ENCODE assay signal across 16 cellular contexts in genomic region chr6:43974643-43975235, GRCh38.
A peak's percentile ranks its signal among the peaks of the same experiment; 100 is the strongest.
DNase-seq lines count a peak whose midpoint lies in the region; ATAC-seq and TF ChIP-seq lines count a peak whose summit lies in the region.
"Had no signal": no experiment of that assay in that cellular context is flagged by ENCODE, and none has a peak within 500 bp of the region (broad histone marks: within the 10 kb centered on the region; RNA-seq: fewer than 3 reads in every experiment).

No MANE protein-coding gene starts in this region.

- TF ChIP-seq POLR2A in GM18505 (IDR thresholded peaks at IDR 0.05; ENCODE audit: borderline replicate concordance, extremely low read depth, insufficient read depth, insufficient read length): no peak

- no peak overlapping the region for H3K4me3 ChIP-seq in SK-N-MC
- H3K4me3 ChIP-seq: A549, BLaER1 had no signal

- no peaks in the 10 kb centered on the region for H3K9me3 Mint-ChIP-seq in HFFc6
- H3K9me3 Mint-ChIP-seq in CD14-positive monocyte: peaks cover 5 to 13% (median 9%) of the 10 kb centered on the region in 7 donors

- H3K4me1 Mint-ChIP-seq in HFFc6 (ENCODE audit: low read depth) (peaks cover 68% of the 10 kb centered on the region), CD14-positive monocyte (peaks cover 33% of the 10 kb centered on the region)
- H3K4me1 Mint-ChIP-seq: CD4-positive, CD25-positive, alpha-beta regulatory T cell had no signal

- intact Hi-C loops in CD14-positive monocyte (cut with micrococcal nuclease): loop anchor here (5.0 kb wide), 3 partner anchors 33 to 103 kb away; no protein-coding TSS in a partner anchor

- peak overlapping the region; percentile 1; the same call in 1 of the 2 replicates for H3K4me3 Mint-ChIP-seq in HFFc6
- no peak overlapping the region for H3K4me3 Mint-ChIP-seq in CD14-positive monocyte
- H3K4me3 Mint-ChIP-seq: CD4-positive, CD25-positive, alpha-beta regulatory T cell; IgD-negative memory B cell had no signal

- DNase-seq in HFFc6 (no peak), SK-N-MC (ENCODE audit: low read depth, low spot score) (no peak), fibroblast of peridontal ligament (ENCODE audit: extremely low read depth) (peak; percentile 24), caudate nucleus (lab: John Stamatoyannopoulos, UW) (no peak), CD14-positive monocyte (ENCODE audit: low spot score) (no peak), AG08395 (ENCODE audit: low spot score) (no peak)
- DNase-seq: AML-193; CD4-positive, CD25-positive, alpha-beta regulatory T cell; DMS 273 treated with DMSO at 0.1 percent for 48 hours; GDM1 had no signal

- H3K9me3 ChIP-seq in SK-N-MC (ENCODE audit: low read depth, low read length): no peaks in the 10 kb centered on the region
- H3K9me3 ChIP-seq: A549 had no signal

- no peak for ATAC-seq in GM18505 (IDR thresholded peaks at IDR 0.05; ENCODE audit: unreplicated experiment)
- ATAC-seq: A549, HCT116 had no signal

- TF ChIP-seq CTCF in HFFc6 (IDR thresholded peaks at IDR 0.05): no peak
- no peak for TF ChIP-seq CTCF in CD14-positive monocyte (IDR thresholded peaks at IDR 0.05)

- no peak overlapping the region for H3K27ac Mint-ChIP-seq in HFFc6
- H3K27ac Mint-ChIP-seq in CD14-positive monocyte: no peak overlapping the region
- H3K27ac Mint-ChIP-seq: CD4-positive, CD25-positive, alpha-beta regulatory T cell; IgD-negative memory B cell had no signal

- no peak overlapping the region for H3K9ac ChIP-seq in SK-N-MC (ENCODE audit: insufficient read length)
- H3K9ac ChIP-seq: BLaER1, KMS-11 had no signal

- no peaks in the 10 kb centered on the region for H3K36me3 ChIP-seq in SK-N-MC (ENCODE audit: insufficient read depth, low read length)
- H3K36me3 ChIP-seq: BLaER1 had no signal

- H3K36me3 Mint-ChIP-seq in HFFc6 (ENCODE audit: low read depth) (peaks cover 7% of the 10 kb centered on the region; the same call in 1 of the 2 replicates), CD14-positive monocyte (peaks cover 0 to 4% of the 10 kb centered on the region in 2 donors)
- H3K36me3 Mint-ChIP-seq: CD4-positive, CD25-positive, alpha-beta regulatory T cell; IgD-negative memory B cell had no signal

- H3K27me3 Mint-ChIP-seq in HFFc6 (ENCODE audit: insufficient read depth) (peaks cover 4% of the 10 kb centered on the region), CD14-positive monocyte (ENCODE audit: low read depth in 3 of 3) (peaks cover 11 to 22% (median 19%) of the 10 kb centered on the region in 3 donors)

- H3K27ac ChIP-seq in SK-N-MC: peak overlapping the region; percentile 60
- no peak overlapping the region for H3K27ac ChIP-seq in caudate nucleus (ENCODE audit: low read depth, low read length)
- H3K27ac ChIP-seq: A549, BLaER1, KMS-11 had no signal
